Comparison of ENCODE assay signal across 1 cellular context in the genomic region with DNA sequence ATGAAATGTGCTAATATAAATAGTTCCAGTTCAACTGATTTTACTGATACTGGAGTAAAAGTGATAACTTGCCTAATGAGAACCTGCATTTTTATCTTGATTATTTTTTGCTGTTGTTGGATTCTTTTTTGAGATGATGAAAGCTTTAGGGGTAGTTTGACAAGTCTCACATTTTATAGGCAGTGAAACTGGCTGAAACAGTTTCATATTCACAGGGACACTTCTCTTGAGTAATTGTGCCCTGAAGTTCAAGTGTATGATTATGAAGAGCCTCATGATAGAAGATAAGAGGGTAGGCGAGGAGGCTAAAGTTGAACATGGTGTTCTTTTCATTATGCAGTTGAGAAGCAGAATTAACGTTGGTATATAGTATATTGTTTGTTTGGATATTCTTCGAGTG.
TF ChIP-seq lines count a peak whose summit lies in the region.

No MANE protein-coding gene starts in this region.

TF ChIP-seq in GM23338, 12 proteins besides CTCF, POLR2A, EP300 and RAD21 (continued from another document):
- TF ChIP-seq, protein P1, sequence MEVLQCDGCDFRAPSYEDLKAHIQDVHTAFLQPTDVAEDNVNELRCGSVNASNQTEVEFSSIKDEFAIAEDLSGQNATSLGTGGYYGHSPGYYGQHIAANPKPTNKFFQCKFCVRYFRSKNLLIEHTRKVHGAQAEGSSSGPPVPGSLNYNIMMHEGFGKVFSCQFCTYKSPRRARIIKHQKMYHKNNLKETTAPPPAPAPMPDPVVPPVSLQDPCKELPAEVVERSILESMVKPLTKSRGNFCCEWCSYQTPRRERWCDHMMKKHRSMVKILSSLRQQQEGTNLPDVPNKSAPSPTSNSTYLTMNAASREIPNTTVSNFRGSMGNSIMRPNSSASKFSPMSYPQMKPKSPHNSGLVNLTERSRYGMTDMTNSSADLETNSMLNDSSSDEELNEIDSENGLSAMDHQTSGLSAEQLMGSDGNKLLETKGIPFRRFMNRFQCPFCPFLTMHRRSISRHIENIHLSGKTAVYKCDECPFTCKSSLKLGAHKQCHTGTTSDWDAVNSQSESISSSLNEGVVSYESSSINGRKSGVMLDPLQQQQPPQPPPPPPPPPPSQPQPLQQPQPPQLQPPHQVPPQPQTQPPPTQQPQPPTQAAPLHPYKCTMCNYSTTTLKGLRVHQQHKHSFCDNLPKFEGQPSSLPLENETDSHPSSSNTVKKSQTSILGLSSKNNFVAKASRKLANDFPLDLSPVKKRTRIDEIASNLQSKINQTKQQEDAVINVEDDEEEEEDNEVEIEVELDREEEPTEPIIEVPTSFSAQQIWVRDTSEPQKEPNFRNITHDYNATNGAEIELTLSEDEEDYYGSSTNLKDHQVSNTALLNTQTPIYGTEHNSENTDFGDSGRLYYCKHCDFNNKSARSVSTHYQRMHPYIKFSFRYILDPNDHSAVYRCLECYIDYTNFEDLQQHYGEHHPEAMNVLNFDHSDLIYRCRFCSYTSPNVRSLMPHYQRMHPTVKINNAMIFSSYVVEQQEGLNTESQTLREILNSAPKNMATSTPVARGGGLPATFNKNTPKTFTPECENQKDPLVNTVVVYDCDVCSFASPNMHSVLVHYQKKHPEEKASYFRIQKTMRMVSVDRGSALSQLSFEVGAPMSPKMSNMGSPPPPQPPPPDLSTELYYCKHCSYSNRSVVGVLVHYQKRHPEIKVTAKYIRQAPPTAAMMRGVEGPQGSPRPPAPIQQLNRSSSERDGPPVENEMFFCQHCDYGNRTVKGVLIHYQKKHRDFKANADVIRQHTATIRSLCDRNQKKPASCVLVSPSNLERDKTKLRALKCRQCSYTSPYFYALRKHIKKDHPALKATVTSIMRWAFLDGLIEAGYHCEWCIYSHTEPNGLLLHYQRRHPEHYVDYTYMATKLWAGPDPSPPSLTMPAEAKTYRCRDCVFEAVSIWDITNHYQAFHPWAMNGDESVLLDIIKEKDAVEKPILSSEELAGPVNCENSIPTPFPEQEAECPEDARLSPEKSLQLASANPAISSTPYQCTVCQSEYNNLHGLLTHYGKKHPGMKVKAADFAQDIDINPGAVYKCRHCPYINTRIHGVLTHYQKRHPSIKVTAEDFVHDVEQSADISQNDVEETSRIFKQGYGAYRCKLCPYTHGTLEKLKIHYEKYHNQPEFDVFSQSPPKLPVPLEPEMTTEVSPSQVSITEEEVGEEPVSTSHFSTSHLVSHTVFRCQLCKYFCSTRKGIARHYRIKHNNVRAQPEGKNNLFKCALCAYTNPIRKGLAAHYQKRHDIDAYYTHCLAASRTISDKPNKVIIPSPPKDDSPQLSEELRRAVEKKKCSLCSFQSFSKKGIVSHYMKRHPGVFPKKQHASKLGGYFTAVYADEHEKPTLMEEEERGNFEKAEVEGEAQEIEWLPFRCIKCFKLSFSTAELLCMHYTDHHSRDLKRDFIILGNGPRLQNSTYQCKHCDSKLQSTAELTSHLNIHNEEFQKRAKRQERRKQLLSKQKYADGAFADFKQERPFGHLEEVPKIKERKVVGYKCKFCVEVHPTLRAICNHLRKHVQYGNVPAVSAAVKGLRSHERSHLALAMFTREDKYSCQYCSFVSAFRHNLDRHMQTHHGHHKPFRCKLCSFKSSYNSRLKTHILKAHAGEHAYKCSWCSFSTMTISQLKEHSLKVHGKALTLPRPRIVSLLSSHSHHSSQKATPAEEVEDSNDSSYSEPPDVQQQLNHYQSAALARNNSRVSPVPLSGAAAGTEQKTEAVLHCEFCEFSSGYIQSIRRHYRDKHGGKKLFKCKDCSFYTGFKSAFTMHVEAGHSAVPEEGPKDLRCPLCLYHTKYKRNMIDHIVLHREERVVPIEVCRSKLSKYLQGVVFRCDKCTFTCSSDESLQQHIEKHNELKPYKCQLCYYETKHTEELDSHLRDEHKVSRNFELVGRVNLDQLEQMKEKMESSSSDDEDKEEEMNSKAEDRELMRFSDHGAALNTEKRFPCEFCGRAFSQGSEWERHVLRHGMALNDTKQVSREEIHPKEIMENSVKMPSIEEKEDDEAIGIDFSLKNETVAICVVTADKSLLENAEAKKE (CRISPR knock-in tag; IDR thresholded peaks at IDR 0.05) = no peak
- TF ChIP-seq ZNF114 (CRISPR knock-in tag; IDR thresholded peaks at IDR 0.05) (no peak), ZNF331 (CRISPR knock-in tag; IDR thresholded peaks at IDR 0.05; ENCODE audit: low read depth) (no peak), EZH2phosphoT487 (IDR thresholded peaks at IDR 0.05; ENCODE audit: unreplicated experiment) (no peak), POLR2AphosphoS5 (IDR thresholded peaks at IDR 0.05; ENCODE audit: low read depth) (no peak), STAT1 (IDR thresholded peaks at IDR 0.05; ENCODE audit: unreplicated experiment) (no peak), CREB1 (CRISPR knock-in tag; IDR thresholded peaks at IDR 0.05; ENCODE audit: low read depth) (no peak), EZH2 (IDR thresholded peaks at IDR 0.05; ENCODE audit: low read depth, unreplicated experiment) (no peak), JUNB (IDR thresholded peaks at IDR 0.05; ENCODE audit: unreplicated experiment) (no peak)
